Comparison of ENCODE assay signal across 23 cellular contexts in genomic region chr9:114014044-114014443, GRCh38.
DNase-seq lines count a peak whose midpoint lies in the region; FAIRE-seq and TF ChIP-seq lines count a peak whose summit lies in the region.
"Had no signal": no experiment of that assay in that cellular context is flagged by ENCODE, and none has a peak within 500 bp of the region (broad histone marks: within the 10 kb centered on the region; RNA-seq: fewer than 3 reads in every experiment).

No MANE protein-coding gene starts in this region.

- H3K36me3 Mint-ChIP-seq in progenitor cell of endocrine pancreas (ENCODE audit: insufficient read depth), result peaks cover 55% of the 10 kb centered on the region
- H3K36me3 Mint-ChIP-seq: CD4-positive, CD25-positive, alpha-beta regulatory T cell had no signal

- H3K9me3 Mint-ChIP-seq in progenitor cell of endocrine pancreas (ENCODE audit: low read depth), result peaks cover 14% of the 10 kb centered on the region

- DNase-seq in D721Med (ENCODE audit: insufficient read length, low spot score), result no peak
- DNase-seq in progenitor cell of endocrine pancreas (ENCODE audit: low spot score, unreplicated experiment), result no peak
- DNase-seq in NCI-H1930 (lab: John Stamatoyannopoulos, UW), result no peak
- no peak for DNase-seq in islet precursor cell
- DNase-seq: AML-193; Caco-2; Calu3; CD4-positive, alpha-beta memory T cell; CD4-positive, CD25-positive, alpha-beta regulatory T cell; CD8-positive, alpha-beta memory T cell; DMS 273 treated with DMSO at 0.1 percent for 48 hours; DMS153; DMS53; DMS79; DND-41; EL; GDM1 had no signal

- H3K27me3 Mint-ChIP-seq in progenitor cell of endocrine pancreas, result no peaks in the 10 kb centered on the region
- H3K27me3 Mint-ChIP-seq: B cell had no signal

- FAIRE-seq in D721Med (lab: Jason Lieb, UNC) (peak; percentile 41), islet of Langerhans (lab: Jason Lieb, UNC) (peak; percentile 30)
- FAIRE-seq: A549, GM12878, GM12892, GM18507 had no signal

- H3K27ac Mint-ChIP-seq in progenitor cell of endocrine pancreas, result peak overlapping the region; percentile 49
- H3K27ac Mint-ChIP-seq: B cell; CD4-positive, alpha-beta memory T cell; CD4-positive, CD25-positive, alpha-beta regulatory T cell; CD8-positive, alpha-beta memory T cell had no signal

- H3K4me1 Mint-ChIP-seq in progenitor cell of endocrine pancreas (ENCODE audit: low read depth), result peaks cover 19% of the 10 kb centered on the region
- H3K4me1 Mint-ChIP-seq: B cell; CD4-positive, alpha-beta memory T cell; CD4-positive, CD25-positive, alpha-beta regulatory T cell; CD8-positive, alpha-beta memory T cell had no signal

- no peak overlapping the region for H3K4me3 Mint-ChIP-seq in progenitor cell of endocrine pancreas (ENCODE audit: low read depth)
- H3K4me3 Mint-ChIP-seq: B cell; CD4-positive, alpha-beta memory T cell; CD4-positive, CD25-positive, alpha-beta regulatory T cell; CD8-positive, alpha-beta memory T cell had no signal

- TF ChIP-seq CTCF in D721Med (IDR thresholded peaks at IDR 0.05; ENCODE audit: insufficient read depth, missing control alignments) (no peak), progenitor cell of endocrine pancreas (IDR thresholded peaks at IDR 0.05; ENCODE audit: unreplicated experiment) (no peak)
